ENCODE assay signal across 21 cellular contexts in the genomic region with DNA sequence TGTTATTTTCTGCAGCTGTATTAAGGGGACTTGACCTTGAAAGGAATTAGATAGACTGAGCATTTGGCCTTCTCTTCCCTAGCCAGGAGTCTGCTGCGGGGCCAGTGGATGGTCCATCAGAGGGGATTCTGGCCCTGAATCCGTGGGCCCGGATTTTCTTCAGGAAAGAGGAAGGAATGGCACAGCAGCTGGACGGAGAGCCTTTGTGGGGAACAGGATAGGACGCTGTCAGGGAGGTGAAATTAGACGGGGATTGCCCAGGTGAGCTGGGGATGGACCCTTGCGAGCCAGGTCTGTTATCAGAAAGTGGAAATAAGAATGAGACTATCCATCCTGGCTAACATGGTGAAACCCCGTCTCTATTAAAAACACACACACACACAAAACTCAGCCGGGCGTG. TPM values are rescaled to one million over a fixed set of nuclear protein-coding genes. Genes with fewer than 3 reads are reported as not detected.
A peak's percentile ranks its signal among the peaks of the same experiment; 100 is the strongest.
DNase-seq lines count a peak whose midpoint lies in the region; ATAC-seq and TF ChIP-seq lines count a peak whose summit lies in the region.
"Had no signal": no experiment of that assay in that cellular context is flagged by ENCODE, and none has a peak within 500 bp of the region (broad histone marks: within the 10 kb centered on the region; RNA-seq: fewer than 3 reads in every experiment).

No MANE protein-coding gene starts in this region.

- H3K23ac ChIP-seq in H9 (ENCODE audit: insufficient read length, low read depth, low read length), result no peak overlapping the region

- WGBS in H9 (ENCODE audit: extremely low coverage, insufficient read length, low lambda C conversion rate), result no CpG with 5 or more reads among the region's 10 CpGs

- no peak overlapping the region for H4K5ac ChIP-seq in H9 (ENCODE audit: insufficient read length, low read depth, low read length)

- no peak overlapping the region for H3K56ac ChIP-seq in H9 (ENCODE audit: insufficient read length, low read depth, low read length)

- H3K9me3 Mint-ChIP-seq in H9 (no peaks in the 10 kb centered on the region; a peak in 2 of 5 replicates), nephron progenitor cell (no peaks in the 10 kb centered on the region)
- H3K9me3 Mint-ChIP-seq: CD4-positive, CD25-positive, alpha-beta regulatory T cell; T-helper 1 cell treated with Interleukin-12 subunit alpha and Interleukin-12 subunit beta and Interleukin-4 antibody, amounts not matched to agents 30 μg/mL and 1 μg/mL, for 36 hours had no signal

- DNase-seq in H9 (no peak), ascending aorta (ENCODE audit: low spot score in 2 of 2) (no peak), nephron progenitor cell (no peak), hypothalamus (lab: John Stamatoyannopoulos, UW) (no peak), NCI-H146 (lab: John Stamatoyannopoulos, UW) (no peak)
- DNase-seq: activated CD8-positive, alpha-beta memory T cell treated with anti-CD3 and anti-CD28 coated beads, Interleukin-2, amount 50 U/mL, for 48 hours; activated effector memory CD4-positive, alpha-beta T cell treated with anti-CD3 and anti-CD28 coated beads, Interleukin-2, amount 50 U/mL, for 16 hours; CD4-positive, CD25-positive, alpha-beta regulatory T cell; Kasumi-1; mammary epithelial cell; NCI-H1092; NCI-H1930; NCI-H345; NCI-H82; OCI-M1; right cardiac atrium; upper lobe of left lung had no signal

- H3K4me1 Mint-ChIP-seq in H9 (peaks cover 28 to 31% of the 10 kb centered on the region in 2 experiments), nephron progenitor cell (peaks cover 67% of the 10 kb centered on the region)

- no peak overlapping the region for H3T11ph ChIP-seq in H9 (ENCODE audit: low read length)

- H2BK12ac ChIP-seq in H9 (ENCODE audit: insufficient read length, low read depth, low read length), result no peak overlapping the region

- H3K27ac ChIP-seq in BLaER1 treated with 17β-estradiol and CSF1 and Interleukin-3, amounts not matched to agents 10 nM and 100 nM, result peak overlapping the region in 2 of 11 experiments; percentile 8 to 14; a peak in 2 of 22 replicates
- H3K27ac ChIP-seq in H9 (ENCODE audit: insufficient read length, low read depth, low read length) (no peak overlapping the region), ascending aorta (peak overlapping the region; percentile 21 to 29)
- H3K27ac ChIP-seq: upper lobe of left lung had no signal

- H4K20me1 ChIP-seq in BLaER1 treated with 17β-estradiol and CSF1 and Interleukin-3, amounts not matched to agents 10 nM and 100 nM, result peaks cover 0 to 19% (median 6%) of the 10 kb centered on the region in 11 experiments; a peak in 6 of 22 replicates
- no peaks in the 10 kb centered on the region for H4K20me1 ChIP-seq in H9 (ENCODE audit: control insufficient read depth, insufficient read depth, insufficient read length)

- H3K4me1 ChIP-seq in BLaER1 treated with 17β-estradiol and CSF1 and Interleukin-3, amounts not matched to agents 10 nM and 100 nM, result peaks cover 21 to 70% (median 59%) of the 10 kb centered on the region in 10 experiments
- H3K4me1 ChIP-seq in H9 (ENCODE audit: insufficient read depth, low read length) (peaks cover 5% of the 10 kb centered on the region; the same call in 1 of the 2 replicates), ascending aorta (peaks cover 14 to 33% of the 10 kb centered on the region in 2 donors)

- H3K27ac Mint-ChIP-seq in H9 (peak overlapping the region in 2 of 3 experiments; percentile 18 to 45; a peak in 2 of 7 replicates), nephron progenitor cell (peak overlapping the region; percentile 34)
- H3K27ac Mint-ChIP-seq: CD4-positive, CD25-positive, alpha-beta regulatory T cell; T-helper 1 cell treated with Interleukin-12 subunit alpha and Interleukin-12 subunit beta and Interleukin-4 antibody, amounts not matched to agents 30 μg/mL and 1 μg/mL, for 36 hours had no signal

- peaks cover 0 to 10% (median 2%) of the 10 kb centered on the region in 11 experiments; a peak in 9 of 22 replicates for H3K36me3 ChIP-seq in BLaER1 treated with 17β-estradiol and CSF1 and Interleukin-3, amounts not matched to agents 10 nM and 100 nM
- H3K36me3 ChIP-seq in ascending aorta, result no peaks in the 10 kb centered on the region
- H3K36me3 ChIP-seq: upper lobe of left lung had no signal

- H3K79me2 ChIP-seq in H9 (ENCODE audit: insufficient read depth, low read length), result no peaks in the 10 kb centered on the region

- H3K4me3 Mint-ChIP-seq in H9 (no peak overlapping the region), nephron progenitor cell (peak overlapping the region; percentile 28)
- H3K4me3 Mint-ChIP-seq: CD4-positive, CD25-positive, alpha-beta regulatory T cell had no signal

- H3K4me3 ChIP-seq in BLaER1 treated with 17β-estradiol and CSF1 and Interleukin-3, amounts not matched to agents 10 nM and 100 nM, result 0 out of 20 replicates have a peak overlapping the region, but pooled peaks of 1 of the 10 experiments have one; percentile 1
- H3K4me3 ChIP-seq in ascending aorta, result no peak overlapping the region
- H3K4me3 ChIP-seq: upper lobe of left lung had no signal

- peaks cover 16% of the 10 kb centered on the region for H3K23me2 ChIP-seq in H9 (ENCODE audit: insufficient read length, low read depth, low read length, poor library complexity, severe bottlenecking)

- TF ChIP-seq CTCF in H9 (conservative IDR thresholded peaks at IDR 0.05) (no peak), ascending aorta (IDR thresholded peaks at IDR 0.05) (no peak), nephron progenitor cell (IDR thresholded peaks at IDR 0.05) (no peak)

- no peak overlapping the region for H2BK15ac ChIP-seq in H9 (ENCODE audit: low read depth, low read length)

- H3K14ac ChIP-seq in H9 (ENCODE audit: insufficient read depth, low read length), result no peak overlapping the region

- 0 out of 22 replicates have a peak, but pooled peaks cover 0 to under 1% (median 0%) of the 10 kb centered on the region in 11 experiments for H3K9me3 ChIP-seq in BLaER1 treated with 17β-estradiol and CSF1 and Interleukin-3, amounts not matched to agents 10 nM and 100 nM (replicated peaks in 1 of 11)
- H3K9me3 ChIP-seq in H9 (ENCODE audit: control insufficient read depth, low read depth, low read length) (no peaks in the 10 kb centered on the region), ascending aorta (no peaks in the 10 kb centered on the region)
- H3K9me3 ChIP-seq: upper lobe of left lung had no signal

- no peak overlapping the region for H3K4ac ChIP-seq in H9 (ENCODE audit: low read depth, low read length)

- no peak overlapping the region for H3K18ac ChIP-seq in H9 (ENCODE audit: insufficient read length, low read depth, low read length)

- H3K79me1 ChIP-seq in H9 (ENCODE audit: insufficient read depth, low read depth, low read length, poor library complexity, severe bottlenecking), result no peaks in the 10 kb centered on the region

- no peak overlapping the region for H2AK5ac ChIP-seq in H9 (ENCODE audit: insufficient read length, low read length)

- no peak for ATAC-seq in GM21786 (IDR thresholded peaks at IDR 0.05; ENCODE audit: unreplicated experiment)
- ATAC-seq in HG03025 (IDR thresholded peaks at IDR 0.05; ENCODE audit: low FRiP score, unreplicated experiment), result no peak
- ATAC-seq: right cardiac atrium had no signal

- H3K36me3 Mint-ChIP-seq in H9 (ENCODE audit: insufficient read depth in 1 of 3, low read depth in 3 of 3) (peaks cover 0 to 3% (median 0%) of the 10 kb centered on the region in 3 experiments; a peak in 3 of 7 replicates), nephron progenitor cell (ENCODE audit: low read depth) (no peaks in the 10 kb centered on the region)
- H3K36me3 Mint-ChIP-seq: CD4-positive, CD25-positive, alpha-beta regulatory T cell had no signal

- no peak overlapping the region for H2BK5ac ChIP-seq in H9 (ENCODE audit: insufficient read length, low read length)

- intact Hi-C loops in ascending aorta (cut with DNase I), result loop anchor here (5.0 to 10.0 kb wide), 3 partner anchors 188 to 1901 kb away; partner anchors contain the start of gene RIPK4

- H3K9ac ChIP-seq in BLaER1 treated with 17β-estradiol and CSF1 and Interleukin-3, amounts not matched to agents 10 nM and 100 nM, result peak overlapping the region in 4 of 11 experiments; percentile 27 to 55 (median 40); a peak in 4 of 22 replicates
- H3K9ac ChIP-seq in H9 (ENCODE audit: extremely low read depth, insufficient read length, low read length), result no peak overlapping the region

- H3K4me2 ChIP-seq in BLaER1 treated with 17β-estradiol and CSF1 and Interleukin-3, amounts not matched to agents 10 nM and 100 nM, result peak overlapping the region; percentile 9 to 99 (median 98); a peak in 20 of 22 replicates
- no peak overlapping the region for H3K4me2 ChIP-seq in H9 (ENCODE audit: insufficient read depth, insufficient read length, low read length)

- H3K27me3 ChIP-seq in BLaER1 treated with 17β-estradiol and CSF1 and Interleukin-3, amounts not matched to agents 10 nM and 100 nM, result peaks cover 0 to 8% (median 0%) of the 10 kb centered on the region in 11 experiments; a peak in 4 of 22 replicates
- peaks cover 7% of the 10 kb centered on the region; the same call in 1 of the 2 replicates for H3K27me3 ChIP-seq in H9 (ENCODE audit: insufficient read depth, low read length)
- no peaks in the 10 kb centered on the region for H3K27me3 ChIP-seq in ascending aorta
- H3K27me3 ChIP-seq: upper lobe of left lung had no signal

- H2AFZ ChIP-seq in H9 (ENCODE audit: low read length), result no peak overlapping the region

- no peak overlapping the region for H2BK20ac ChIP-seq in H9 (ENCODE audit: low read depth, low read length, poor library complexity, severe bottlenecking)

- peaks cover 27% of the 10 kb centered on the region for H3K27me3 Mint-ChIP-seq in H9 (ENCODE audit: low read depth)
- peaks cover 35% of the 10 kb centered on the region for H3K27me3 Mint-ChIP-seq in nephron progenitor cell (ENCODE audit: low read depth, poor library complexity)

- H4K91ac ChIP-seq in H9 (ENCODE audit: insufficient read length, low read depth, low read length), result no peak overlapping the region

- H4K8ac ChIP-seq in H9 (replicated peaks; ENCODE audit: insufficient read length, low read depth, low read length), result no peak overlapping the region

- H2BK120ac ChIP-seq in H9 (ENCODE audit: low read depth, low read length, poor library complexity, severe bottlenecking), result no peak overlapping the region

RNA-seq across cellular contexts. Expression of gene C2CD2, which starts 1.7 kb away (rescaled TPM):
- total RNA-seq in H9 (2021) (11.5 and 14.6 TPM in 2 replicates), ascending aorta (45.0 TPM)

RNA-seq across cellular contexts. Expression of gene ZBTB21, which starts 54.6 kb away (rescaled TPM):
- total RNA-seq in H9 (2021) (17.4 and 18.1 TPM in 2 replicates), ascending aorta (11.1 TPM)
